In genomic region chr19:29858000-29858596, GRCh38 we compare ENCODE assay signal across 9 cellular contexts. TPM values are rescaled to one million over a fixed set of nuclear protein-coding genes. Genes with fewer than 3 reads are reported as not detected.
DNase-seq lines count a peak whose midpoint lies in the region; ATAC-seq and TF ChIP-seq lines count a peak whose summit lies in the region.
"Had no signal": no experiment of that assay in that cellular context is flagged by ENCODE, and none has a peak within 500 bp of the region (broad histone marks: within the 10 kb centered on the region; RNA-seq: fewer than 3 reads in every experiment).

No MANE protein-coding gene starts in this region.

- H3K36me3 ChIP-seq in GM23338 (ENCODE audit: insufficient read depth) (no peaks in the 10 kb centered on the region), neuronal stem cell (replicated peaks in 1 of 2; ENCODE audit: control insufficient read depth in 2 of 2, insufficient read depth in 2 of 2, low read length in 2 of 2) (no peaks in the 10 kb centered on the region)

- no peak overlapping the region for H3K4me3 Mint-ChIP-seq in GM23338
- no peak overlapping the region for H3K4me3 Mint-ChIP-seq in effector memory CD8-positive, alpha-beta T cell
- H3K4me3 Mint-ChIP-seq: activated naive CD4-positive, alpha-beta T cell treated with anti-CD3 and anti-CD28 coated beads, Interleukin-2, amount 50 U/mL, for 24 hours had no signal

- no peak overlapping the region for H3K27ac Mint-ChIP-seq in GM23338
- no peak overlapping the region for H3K27ac Mint-ChIP-seq in effector memory CD8-positive, alpha-beta T cell
- H3K27ac Mint-ChIP-seq: activated naive CD4-positive, alpha-beta T cell treated with anti-CD3 and anti-CD28 coated beads, Interleukin-2, amount 50 U/mL, for 24 hours had no signal

- H3K27ac ChIP-seq in GM23338 (ENCODE audit: low read depth) (no peak overlapping the region), neuronal stem cell (replicated peaks; ENCODE audit: low read length) (no peak overlapping the region)

- peak; percentile 93 for ATAC-seq in GM23338
- ATAC-seq in SK-N-SH treated with all-trans-retinoic acid at 6 μM for 48 hours, result peak; percentile 78
- ATAC-seq in effector memory CD8-positive, alpha-beta T cell (replicated peaks), result peak; percentile 70
- ATAC-seq in HG03442 (IDR thresholded peaks at IDR 0.05; ENCODE audit: unreplicated experiment), result no peak
- ATAC-seq in HG02840 (IDR thresholded peaks at IDR 0.05; ENCODE audit: low FRiP score, unreplicated experiment), result no peak

- no peak overlapping the region for H2BK5ac ChIP-seq in neuronal stem cell (ENCODE audit: low read length)

- H2BK120ac ChIP-seq in neuronal stem cell (ENCODE audit: low read depth, low read length), result no peak overlapping the region

- no peak overlapping the region for H4K8ac ChIP-seq in neuronal stem cell (ENCODE audit: low read depth, low read length)

- no peaks in the 10 kb centered on the region; the same call in 1 of the 2 replicates for H3K4me1 ChIP-seq in GM23338 (ENCODE audit: insufficient read depth)
- H3K4me1 ChIP-seq in neuronal stem cell (ENCODE audit: control insufficient read depth in 2 of 2, insufficient read depth in 1 of 2, low read depth in 1 of 2, low read length in 2 of 2), result peaks cover 6 to 11% of the 10 kb centered on the region in 2 donors

- H3K4me3 ChIP-seq in AG09309 (ENCODE audit: control insufficient read depth, low read depth, low read length) (no peak overlapping the region), GM23338 (no peak overlapping the region), neuronal stem cell (ENCODE audit: low read length in 2 of 2) (no peak overlapping the region)

- H3K4me2 ChIP-seq in GM23338, result peak overlapping the region; percentile 69
- H3K4me2 ChIP-seq in neuronal stem cell (ENCODE audit: insufficient read depth, low read length, poor library complexity, severe bottlenecking), result no peak overlapping the region

- no peaks in the 10 kb centered on the region for H3K36me3 Mint-ChIP-seq in GM23338 (ENCODE audit: low read depth)
- H3K36me3 Mint-ChIP-seq in effector memory CD8-positive, alpha-beta T cell (ENCODE audit: insufficient read depth), result no peaks in the 10 kb centered on the region
- H3K36me3 Mint-ChIP-seq: activated naive CD4-positive, alpha-beta T cell treated with anti-CD3 and anti-CD28 coated beads, Interleukin-2, amount 50 U/mL, for 24 hours had no signal

- no peaks in the 10 kb centered on the region for H3K79me2 ChIP-seq in GM23338 (replicated peaks; ENCODE audit: insufficient read depth)

- H3K9me3 ChIP-seq in neuronal stem cell (replicated peaks in 1 of 2; ENCODE audit: control insufficient read depth in 2 of 2, insufficient read depth in 1 of 2, low read depth in 1 of 2, low read length in 2 of 2), result peaks cover 0 to 2% of the 10 kb centered on the region in 2 donors

- TF ChIP-seq CTCF in AG09309 (IDR thresholded peaks at IDR 0.05; ENCODE audit: control insufficient read depth, insufficient read depth, low read depth, low read length, missing control alignments) (peak; percentile 63), GM23338 (conservative IDR thresholded peaks at IDR 0.05; ENCODE audit: low read depth in 2 of 2) (peak; percentile 70 to 77)

- H2BK12ac ChIP-seq in neuronal stem cell (ENCODE audit: low read length), result no peak overlapping the region

- peak overlapping the region; percentile 28 for H2BK15ac ChIP-seq in neuronal stem cell (ENCODE audit: low read length)

- no peaks in the 10 kb centered on the region for H3F3A ChIP-seq in GM23338 (replicated peaks; ENCODE audit: low read depth)

- H3K9me3 Mint-ChIP-seq in GM23338, result no peaks in the 10 kb centered on the region
- H3K9me3 Mint-ChIP-seq in effector memory CD8-positive, alpha-beta T cell, result no peaks in the 10 kb centered on the region
- H3K9me3 Mint-ChIP-seq: activated naive CD4-positive, alpha-beta T cell treated with anti-CD3 and anti-CD28 coated beads, Interleukin-2, amount 50 U/mL, for 24 hours had no signal

- no peak overlapping the region for H3K18ac ChIP-seq in neuronal stem cell (ENCODE audit: low read length)

- no peak overlapping the region for H3K14ac ChIP-seq in neuronal stem cell (ENCODE audit: low read length)

- no peaks in the 10 kb centered on the region for H3K9me2 ChIP-seq in GM23338 (ENCODE audit: insufficient read depth)

- DNase-seq in AG09309 (ENCODE audit: low read depth), result no peak
- DNase-seq in GM23338 (ENCODE audit: low spot score), result peak; percentile 87
- peak in 1 of 3 experiments; percentile 28 for DNase-seq in effector memory CD8-positive, alpha-beta T cell
- no peak for DNase-seq in neuronal stem cell (ENCODE audit: low spot score)
- no peak for DNase-seq in NCI-H510A treated with DMSO at 0.1 percent for 48 hours (lab: John Stamatoyannopoulos, UW)

- peaks cover 21% of the 10 kb centered on the region for H3K27me3 Mint-ChIP-seq in GM23338 (ENCODE audit: insufficient read depth, low read depth, poor library complexity)
- H3K27me3 Mint-ChIP-seq in effector memory CD8-positive, alpha-beta T cell, result peaks cover 50 to 87% of the 10 kb centered on the region in 2 donors

- peaks cover 7% of the 10 kb centered on the region for H3K4me1 Mint-ChIP-seq in GM23338
- H3K4me1 Mint-ChIP-seq in effector memory CD8-positive, alpha-beta T cell (ENCODE audit: low read depth in 2 of 2), result no peaks in the 10 kb centered on the region
- H3K4me1 Mint-ChIP-seq: activated naive CD4-positive, alpha-beta T cell treated with anti-CD3 and anti-CD28 coated beads, Interleukin-2, amount 50 U/mL, for 24 hours had no signal

- H2AFZ ChIP-seq in GM23338 (peak overlapping the region; percentile 94), neuronal stem cell (ENCODE audit: low read length) (no peak overlapping the region)

- no peak overlapping the region for H3K4ac ChIP-seq in neuronal stem cell (ENCODE audit: low read length)

- no peaks in the 10 kb centered on the region for H3K79me1 ChIP-seq in neuronal stem cell (ENCODE audit: low read depth, low read length)

- H4K91ac ChIP-seq in neuronal stem cell (ENCODE audit: low read depth, low read length, poor library complexity), result no peak overlapping the region

- WGBS in neuronal stem cell (ENCODE audit: extremely low coverage in 2 of 2, insufficient read length in 2 of 2, insufficient replicate concordance in 1 of 2), 2 donors, result no CpG with 5 or more reads among the region's 9 CpGs

- no peak overlapping the region for H3K23ac ChIP-seq in neuronal stem cell (ENCODE audit: low read depth, low read length, poor library complexity)

- H4K20me1 ChIP-seq in GM23338 (replicated peaks; ENCODE audit: insufficient read depth), result no peaks in the 10 kb centered on the region

- no peak overlapping the region for H3K9ac ChIP-seq in neuronal stem cell (ENCODE audit: low read depth, low read length, poor library complexity)

- no peaks in the 10 kb centered on the region for H3K27me3 ChIP-seq in GM23338 (ENCODE audit: insufficient read depth)
- H3K27me3 ChIP-seq in neuronal stem cell (ENCODE audit: control insufficient read depth in 3 of 3, insufficient read depth in 3 of 3, low read depth in 1 of 3, low read length in 3 of 3), result no peaks in the 10 kb centered on the region

- H2AK5ac ChIP-seq in neuronal stem cell (ENCODE audit: low read depth, low read length), result no peak overlapping the region

TF ChIP-seq in GM23338, 12 proteins besides CTCF, POLR2A, EP300 and RAD21 (continues in another document):
- TF ChIP-seq EZH2phosphoT487 (IDR thresholded peaks at IDR 0.05; ENCODE audit: unreplicated experiment) (no peak), ZNF331 (CRISPR knock-in tag; IDR thresholded peaks at IDR 0.05; ENCODE audit: low read depth) (no peak)

TF ChIP-seq in SK-N-SH treated with all-trans-retinoic acid at 6 μM for 48 hours, 23 proteins besides CTCF, POLR2A, EP300 and RAD21 (continues in another document):
- TF ChIP-seq ZNF565 (CRISPR knock-in tag; conservative IDR thresholded peaks at IDR 0.05; ENCODE audit: low read depth) (no peak), ZNF8 (CRISPR knock-in tag; IDR thresholded peaks at IDR 0.05) (no peak), PATZ1 (CRISPR knock-in tag; IDR thresholded peaks at IDR 0.05; ENCODE audit: borderline replicate concordance) (no peak), CREB5 (CRISPR knock-in tag; IDR thresholded peaks at IDR 0.05; ENCODE audit: low read depth) (no peak), SNAI2 (CRISPR knock-in tag; IDR thresholded peaks at IDR 0.05) (no peak), ISL1 (CRISPR knock-in tag; IDR thresholded peaks at IDR 0.05) (no peak)

RNA-seq across cellular contexts. Expression of gene CCNE1, which starts 46.3 kb away (rescaled TPM):
- 38.3 and 52.8 TPM in 2 replicates for total RNA-seq in GM23338 (2014; rRNA removed; shearing (Covaris generic))
- polyA plus RNA-seq in GM23338 (2016; fragmentation: Nextera tagmentation; extraction: Ambion mirVana), result 26.1 and 31.3 TPM in 2 replicates
- 15.7 TPM for polyA plus RNA-seq in neuronal stem cell (2013, experiment 1 of 2)
- 15.8 TPM for polyA plus RNA-seq in neuronal stem cell (2013, experiment 2 of 2)

Comparison
In these comparisons a context has a peak if more than half of its experiments do, and no peak if none do; other contexts are left out.
1. ATAC-seq: peak in GM23338 (single experiment), SK-N-SH treated with all-trans-retinoic acid at 6 μM for 48 hours (single experiment) and effector memory CD8-positive, alpha-beta T cell (single experiment); none in HG03442 (single experiment) and HG02840 (single experiment).